1 cellular context compared by ENCODE assay signal in genomic region chr17:36629252-36629847, GRCh38.
TF ChIP-seq lines count a peak whose summit lies in the region.

No MANE protein-coding gene starts in this region.

TF ChIP-seq in HEK293, 187 proteins besides CTCF, POLR2A, EP300 and RAD21 (continued from another document):
- TF ChIP-seq ZBTB44 (tag by site-specific recombination; IDR thresholded peaks at IDR 0.05), result no peak
- no peak for TF ChIP-seq ZNF114 (tag by site-specific recombination; IDR thresholded peaks at IDR 0.05)
- TF ChIP-seq ZNF513 (tag by site-specific recombination; IDR thresholded peaks at IDR 0.05), result no peak
- TF ChIP-seq PRDM1 (tag by site-specific recombination; IDR thresholded peaks at IDR 0.05), result no peak
- 0 out of 2 replicates have a peak, but pooled peaks have one; percentile 17 for TF ChIP-seq ZFHX2 (tag by site-specific recombination; conservative IDR thresholded peaks at IDR 0.05)
- no peak for TF ChIP-seq ZXDB (tag by site-specific recombination; IDR thresholded peaks at IDR 0.05)
- TF ChIP-seq GLI4 (tag by site-specific recombination; IDR thresholded peaks at IDR 0.05), result no peak
- TF ChIP-seq PATZ1 (tag by site-specific recombination; IDR thresholded peaks at IDR 0.05), result 0 out of 2 replicates have a peak, but pooled peaks have one; percentile 19
- TF ChIP-seq GLIS2 (tag by site-specific recombination; IDR thresholded peaks at IDR 0.05), result peak; percentile 45; the same call in 1 of the 2 replicates
- TF ChIP-seq ZNF433 (tag by site-specific recombination; IDR thresholded peaks at IDR 0.05; ENCODE audit: low read depth), result no peak
- TF ChIP-seq ZNF16 (tag by site-specific recombination; IDR thresholded peaks at IDR 0.05; ENCODE audit: low read depth), result no peak
- TF ChIP-seq ZNF777 (tag by site-specific recombination; IDR thresholded peaks at IDR 0.05; ENCODE audit: borderline replicate concordance), result no peak
- TF ChIP-seq ZNF473 (tag by site-specific recombination; IDR thresholded peaks at IDR 0.05), result no peak
